8 cellular contexts compared by ENCODE assay signal in genomic region chr1:193408782-193409293, GRCh38.
A peak's percentile ranks its signal among the peaks of the same experiment; 100 is the strongest.
DNase-seq lines count a peak whose midpoint lies in the region; ATAC-seq and TF ChIP-seq lines count a peak whose summit lies in the region.

No MANE protein-coding gene starts in this region.

- no peak overlapping the region for H3K4me3 ChIP-seq in brain microvascular endothelial cell (ENCODE audit: low read depth, low read length)
- peak overlapping the region in 1 of 4 donors; percentile 2 for H3K4me3 ChIP-seq in transverse colon

- no peaks in the 10 kb centered on the region for H3K27me3 Mint-ChIP-seq in activated CD4-positive, alpha-beta T cell treated with anti-CD3 and anti-CD28 coated beads for 36 hours

- no peaks in the 10 kb centered on the region for H3K9me3 ChIP-seq in transverse colon

- no peak for TF ChIP-seq EP300 in transverse colon (IDR thresholded peaks at IDR 0.05; ENCODE audit: low read depth)

- H3K27ac Mint-ChIP-seq in activated CD4-positive, alpha-beta T cell treated with anti-CD3 and anti-CD28 coated beads for 36 hours = no peak overlapping the region

- DNase-seq in activated CD4-positive, alpha-beta T cell treated with anti-CD3 and anti-CD28 coated beads for 36 hours = peak; percentile 20
- no peak for DNase-seq in activated CD4-positive, alpha-beta T cell treated with anti-CD3 and anti-CD28 coated beads for 48 hours
- peak; percentile 99 for DNase-seq in brain microvascular endothelial cell
- peak; percentile 49 for DNase-seq in left lobe of liver (ENCODE audit: low spot score)
- peak; percentile 40 for DNase-seq in transverse colon
- no peak for DNase-seq in NCI-H524 (lab: John Stamatoyannopoulos, UW)

- in situ Hi-C loops in brain microvascular endothelial cell (cut with HindIII; ENCODE audit: low pct_ligation_motif_present, low sequenced_read_pairs) = no loop called here
- in situ Hi-C loops in transverse colon (cut with MboI; ENCODE audit: low pct_ligation_motif_present in 1 of 4, low pct_unique_long_range_greater_than_20kb in 1 of 4, low sequenced_read_pairs in 3 of 4) = loop anchor here in 1 of 4 donors (25.0 kb wide), 1 partner anchor 878 kb away; no protein-coding TSS in a partner anchor

- peaks cover 5 to 16% (median 8%) of the 10 kb centered on the region in 4 donors for H3K4me1 ChIP-seq in transverse colon

- H3K27ac ChIP-seq in brain microvascular endothelial cell (peak overlapping the region; percentile 45), transverse colon (peak overlapping the region; percentile 4 to 67 (median 52))

- H3K36me3 ChIP-seq in brain microvascular endothelial cell (replicated peaks) = no peaks in the 10 kb centered on the region
- no peaks in the 10 kb centered on the region for H3K36me3 ChIP-seq in transverse colon

- H3K27me3 ChIP-seq in brain microvascular endothelial cell (replicated peaks) = no peaks in the 10 kb centered on the region
- no peaks in the 10 kb centered on the region for H3K27me3 ChIP-seq in transverse colon

- POLR2A ChIA-PET in activated CD4-positive, alpha-beta T cell treated with anti-CD3 and anti-CD28 coated beads for 36 hours (lab: Charles Lee) = interaction anchor here (0.5 kb wide), 1 partner anchor 41 kb away, joined by 3 read pairs; no protein-coding TSS in a partner anchor

- no peak for ATAC-seq in activated CD4-positive, alpha-beta T cell treated with anti-CD3 and anti-CD28 coated beads for 36 hours
- ATAC-seq in left lobe of liver (peak; percentile 56), HG02885 (IDR thresholded peaks at IDR 0.05; ENCODE audit: poor library complexity, unreplicated experiment) (no peak), HG02973 (IDR thresholded peaks at IDR 0.05; ENCODE audit: unreplicated experiment) (no peak)

- peaks cover 33% of the 10 kb centered on the region for H3K4me1 Mint-ChIP-seq in activated CD4-positive, alpha-beta T cell treated with anti-CD3 and anti-CD28 coated beads for 36 hours

- TF ChIP-seq POLR2A in transverse colon (IDR thresholded peaks at IDR 0.05) = no peak

- TF ChIP-seq CTCF in brain microvascular endothelial cell (IDR thresholded peaks at IDR 0.05; ENCODE audit: low read depth, low read length, missing control alignments) = peak; percentile 13
- no peak for TF ChIP-seq CTCF in transverse colon (IDR thresholded peaks at IDR 0.05)

- H3K9me3 Mint-ChIP-seq in activated CD4-positive, alpha-beta T cell treated with anti-CD3 and anti-CD28 coated beads for 36 hours (ENCODE audit: low read depth) = peaks cover 4% of the 10 kb centered on the region

- no peak overlapping the region for H3K4me3 Mint-ChIP-seq in activated CD4-positive, alpha-beta T cell treated with anti-CD3 and anti-CD28 coated beads for 36 hours

- CTCF ChIA-PET in activated CD4-positive, alpha-beta T cell treated with anti-CD3 and anti-CD28 coated beads for 36 hours (lab: Charles Lee) = interaction anchor here (0.6 to 1.8 kb wide), 2 partner anchors 218 to 254 kb away, joined by 3 to 4 read pairs; no protein-coding TSS in a partner anchor

- H3K36me3 Mint-ChIP-seq in activated CD4-positive, alpha-beta T cell treated with anti-CD3 and anti-CD28 coated beads for 36 hours (ENCODE audit: low read depth) = peaks cover 4% of the 10 kb centered on the region

- 36 to 52% methylated on average over 6 to 9 of the region's 9 CpGs for WGBS in transverse colon (ENCODE audit: low coverage in 1 of 2), 2 donors

- intact Hi-C loops in activated CD4-positive, alpha-beta T cell treated with anti-CD3 and anti-CD28 coated beads for 36 hours (cut with DNase I, micrococcal nuclease) = loop anchor here in 1 of 2 experiments (5.0 kb wide), 1 partner anchor 227 kb away; no protein-coding TSS in a partner anchor
- intact Hi-C loops in transverse colon (cut with DNase I; ENCODE audit: low total_unique reads) = no loop called here

Comparison
In these comparisons a context has a peak if more than half of its experiments do, and no peak if none do; other contexts are left out.
1. DNase-seq: peak in activated CD4-positive, alpha-beta T cell treated with anti-CD3 and anti-CD28 coated beads for 36 hours (single experiment), brain microvascular endothelial cell (single experiment), left lobe of liver (single experiment) and transverse colon (single experiment); none in activated CD4-positive, alpha-beta T cell treated with anti-CD3 and anti-CD28 coated beads for 48 hours (single experiment) and NCI-H524 (0 of 2).